In genomic region chr16:57689772-57690558, GRCh38 we compare ENCODE assay signal across 8 cellular contexts. TPM values are rescaled to one million over a fixed set of nuclear protein-coding genes. Genes with fewer than 3 reads are reported as not detected.
A peak's percentile ranks its signal among the peaks of the same experiment; 100 is the strongest.
DNase-seq lines count a peak whose midpoint lies in the region; ATAC-seq lines count a peak whose summit lies in the region.

No MANE protein-coding gene starts in this region.

- ATAC-seq in HG03521 (IDR thresholded peaks at IDR 0.05; ENCODE audit: unreplicated experiment) (peak; percentile 44), GM19455 (IDR thresholded peaks at IDR 0.05; ENCODE audit: unreplicated experiment) (no peak), left lobe of liver (no peak)

- DNase-seq in stimulated activated naive CD4-positive, alpha-beta T cell (lab: John Stamatoyannopoulos, UW) = peak in 5 of 6 experiments; percentile 21 to 68 (median 61)
- no peak for DNase-seq in stimulated activated naive CD4-positive, alpha-beta T cell treated with Interleukin-2 at 50 U/mL for 16 hours (lab: John Stamatoyannopoulos, UW)
- DNase-seq in activated T-helper 1 cell treated with Interleukin-2 at 50 U/mL for 16 hours (ENCODE audit: low read depth) (peak; percentile 7), renal cortical epithelial cell (ENCODE audit: low read depth) (peak; percentile 3), AG08395 (ENCODE audit: low spot score) (no peak), left lobe of liver (ENCODE audit: low spot score) (no peak)

RNA-seq across cellular contexts. Expression of gene DRC7, which starts 4.6 kb away (rescaled TPM):
- total RNA-seq in renal cortical epithelial cell (2.9 TPM in 1 of 2 replicates, not detected in the other), left lobe of liver (0.50 TPM)

RNA-seq across cellular contexts. Expression of gene ADGRG3, which starts 21.9 kb away (rescaled TPM):
- not detected in 2 replicates for total RNA-seq in renal cortical epithelial cell
- 0.43 TPM for total RNA-seq in left lobe of liver

RNA-seq across cellular contexts. Expression of gene KATNB1, which starts 45.6 kb away (rescaled TPM):
- total RNA-seq in renal cortical epithelial cell = 23.8 and 31.8 TPM in 2 replicates
- total RNA-seq in left lobe of liver = 8.7 TPM

Comparison
In these comparisons a context has a peak if more than half of its experiments do, and no peak if none do; other contexts are left out.
1. DNase-seq: peak in stimulated activated naive CD4-positive, alpha-beta T cell (5 of 6), activated T-helper 1 cell treated with Interleukin-2 at 50 U/mL for 16 hours (single experiment) and renal cortical epithelial cell (single experiment); none in stimulated activated naive CD4-positive, alpha-beta T cell treated with Interleukin-2 at 50 U/mL for 16 hours (single experiment), AG08395 (single experiment) and left lobe of liver (single experiment).